In genomic region chr7:19107142-19107391, GRCh38 we compare ENCODE assay signal across 10 cellular contexts. TPM values are rescaled to one million over a fixed set of nuclear protein-coding genes. Genes with fewer than 3 reads are reported as not detected.
DNase-seq lines count a peak whose midpoint lies in the region; ATAC-seq and TF ChIP-seq lines count a peak whose summit lies in the region.
"Had no signal": no experiment of that assay in that cellular context is flagged by ENCODE, and none has a peak within 500 bp of the region (broad histone marks: within the 10 kb centered on the region; RNA-seq: fewer than 3 reads in every experiment).

No MANE protein-coding gene starts in this region.

- H3K4me1 ChIP-seq in A673 (ENCODE audit: insufficient read depth, low read length, poor library complexity, severe bottlenecking) (peaks cover 25% of the 10 kb centered on the region), PC-3 (ENCODE audit: insufficient read depth, low read length) (no peaks in the 10 kb centered on the region; the same call in 1 of the 2 replicates), neuronal stem cell (ENCODE audit: control insufficient read depth in 2 of 2, insufficient read depth in 1 of 2, low read depth in 1 of 2, low read length in 2 of 2) (peaks cover 3 to 9% of the 10 kb centered on the region in 2 donors)

- H3K4me3 ChIP-seq in A673 (ENCODE audit: low read depth, low read length, poor library complexity, severe bottlenecking) = peak overlapping the region; percentile 43
- peak overlapping the region; percentile 74 for H3K4me3 ChIP-seq in PC-3 (ENCODE audit: low read length)
- H3K4me3 ChIP-seq in fibroblast of mammary gland (ENCODE audit: control insufficient read depth, low read depth, low read length) = peak overlapping the region; percentile 67
- peak overlapping the region in 1 of 2 donors; percentile 38 for H3K4me3 ChIP-seq in neuronal stem cell (ENCODE audit: low read length in 2 of 2)

- H3K4ac ChIP-seq in neuronal stem cell (ENCODE audit: low read length) = no peak overlapping the region

- H3K9ac ChIP-seq in PC-3 (ENCODE audit: low read length) (no peak overlapping the region), neuronal stem cell (ENCODE audit: low read depth, low read length, poor library complexity) (no peak overlapping the region)

- CTCF ChIA-PET in A673 (lab: Charles Lee) = no interaction called here
- CTCF ChIA-PET in PC-3 (lab: Charles Lee) = no interaction called here

- H2BK120ac ChIP-seq in neuronal stem cell (ENCODE audit: low read depth, low read length) = no peak overlapping the region

- H3K18ac ChIP-seq in neuronal stem cell (ENCODE audit: low read length) = no peak overlapping the region

- H3F3A ChIP-seq in PC-3 (ENCODE audit: low read length, unreplicated experiment) = no peaks in the 10 kb centered on the region

- H3K23ac ChIP-seq in neuronal stem cell (ENCODE audit: low read depth, low read length, poor library complexity) = no peak overlapping the region

- H3K9me2 ChIP-seq in PC-3 (replicated peaks; ENCODE audit: low read length) = no peaks in the 10 kb centered on the region

- ATAC-seq in PC-3 (no peak), HG03342 (IDR thresholded peaks at IDR 0.05; ENCODE audit: unreplicated experiment) (no peak)
- ATAC-seq: naive thymus-derived CD8-positive, alpha-beta T cell had no signal

- POLR2A ChIA-PET in A673 (lab: Charles Lee; ENCODE audit: low non-redundant PET) (no interaction called here), PC-3 (lab: Charles Lee; ENCODE audit: unreplicated experiment) (no interaction called here)

- no peaks in the 10 kb centered on the region for H3K27me3 ChIP-seq in A673 (replicated peaks; ENCODE audit: insufficient read depth, low read depth, low read length, poor library complexity)
- no peaks in the 10 kb centered on the region for H3K27me3 ChIP-seq in PC-3 (ENCODE audit: low read length)
- peaks cover 44 to 83% (median 71%) of the 10 kb centered on the region in 3 experiments for H3K27me3 ChIP-seq in neuronal stem cell (ENCODE audit: control insufficient read depth in 3 of 3, insufficient read depth in 3 of 3, low read depth in 1 of 3, low read length in 3 of 3)

- no CpG with 5 or more reads among the region's 8 CpGs for WGBS in neuronal stem cell (ENCODE audit: extremely low coverage in 2 of 2, insufficient read length in 2 of 2, insufficient replicate concordance in 1 of 2), 2 donors

- H3K27ac ChIP-seq in A673 (ENCODE audit: low read depth, low read length, poor library complexity, severe bottlenecking) = no peak overlapping the region
- no peak overlapping the region for H3K27ac ChIP-seq in PC-3 (ENCODE audit: low read length)
- H3K27ac ChIP-seq in neuronal stem cell (replicated peaks; ENCODE audit: low read length) = no peak overlapping the region

- TF ChIP-seq CTCF in A673 (conservative IDR thresholded peaks at IDR 0.05; ENCODE audit: low read depth, low read length) = no peak
- TF ChIP-seq CTCF in PC-3 (conservative IDR thresholded peaks at IDR 0.05; ENCODE audit: low read depth, low read length) = no peak
- TF ChIP-seq CTCF in fibroblast of mammary gland (conservative IDR thresholded peaks at IDR 0.05; ENCODE audit: control insufficient read depth, insufficient read depth, low read depth, low read length) = no peak

- H4K20me1 ChIP-seq in PC-3 (ENCODE audit: low read length) = no peaks in the 10 kb centered on the region

- no peak overlapping the region for H2AK5ac ChIP-seq in neuronal stem cell (ENCODE audit: low read depth, low read length)

- intact Hi-C loops in A673 (cut with micrococcal nuclease; ENCODE audit: unreplicated experiment) = loop anchor here (5.0 kb wide), 2 partner anchors 215 to 320 kb away; no protein-coding TSS in a partner anchor
- intact Hi-C loops in PC-3 (cut with micrococcal nuclease) = no loop called here

- H3K36me3 ChIP-seq in A673 (ENCODE audit: insufficient read depth, low read length, poor library complexity, severe bottlenecking) = no peaks in the 10 kb centered on the region
- H3K36me3 ChIP-seq in PC-3 (ENCODE audit: low read depth, low read length) = no peaks in the 10 kb centered on the region
- no peaks in the 10 kb centered on the region for H3K36me3 ChIP-seq in neuronal stem cell (replicated peaks in 1 of 2; ENCODE audit: control insufficient read depth in 2 of 2, insufficient read depth in 2 of 2, low read length in 2 of 2)

- H2AFZ ChIP-seq in PC-3 (ENCODE audit: low read length) = peak overlapping the region; percentile 96
- H2AFZ ChIP-seq in neuronal stem cell (ENCODE audit: low read length) = peak overlapping the region; percentile 89

- H2BK15ac ChIP-seq in neuronal stem cell (ENCODE audit: low read length) = no peak overlapping the region

- no peak overlapping the region for H3K14ac ChIP-seq in neuronal stem cell (ENCODE audit: low read length)

- H3K9me3 ChIP-seq in A673 (ENCODE audit: low read depth, low read length, poor library complexity, severe bottlenecking) (no peaks in the 10 kb centered on the region), PC-3 (ENCODE audit: low read length) (no peaks in the 10 kb centered on the region), neuronal stem cell (replicated peaks in 1 of 2; ENCODE audit: control insufficient read depth in 2 of 2, insufficient read depth in 1 of 2, low read depth in 1 of 2, low read length in 2 of 2) (no peaks in the 10 kb centered on the region)

- peak overlapping the region; percentile 92 for H3K4me2 ChIP-seq in PC-3 (ENCODE audit: low read length)
- peak overlapping the region; percentile 48 for H3K4me2 ChIP-seq in neuronal stem cell (ENCODE audit: insufficient read depth, low read length, poor library complexity, severe bottlenecking)

- no peak overlapping the region for H2BK5ac ChIP-seq in neuronal stem cell (ENCODE audit: low read length)

- no peak overlapping the region for H2BK12ac ChIP-seq in neuronal stem cell (ENCODE audit: low read length)

- H3K79me1 ChIP-seq in neuronal stem cell (ENCODE audit: low read depth, low read length) = no peaks in the 10 kb centered on the region

- no TSS peak for BruUV-seq in A673 (replicated peaks; lab: Mats Ljungman, UMichigan)
- no TSS peak for BruUV-seq in PC-3 (replicated peaks; lab: Mats Ljungman, UMichigan)

- H4K8ac ChIP-seq in neuronal stem cell (ENCODE audit: low read depth, low read length) = no peak overlapping the region

- no peak overlapping the region for H4K91ac ChIP-seq in neuronal stem cell (ENCODE audit: low read depth, low read length, poor library complexity)

- DNase-seq in A673 (ENCODE audit: low spot score) (no peak), PC-3 (no peak), fibroblast of mammary gland (ENCODE audit: low read depth) (no peak), neuronal stem cell (ENCODE audit: low spot score) (no peak), LoVo (ENCODE audit: low spot score) (no peak), DMS79 treated with DMSO at 0.1 percent for 48 hours (lab: John Stamatoyannopoulos, UW) (no peak)
- DNase-seq in effector CD8-positive, alpha-beta T cell (lab: John Stamatoyannopoulos, UW) = no peak
- DNase-seq: naive thymus-derived CD8-positive, alpha-beta T cell had no signal

- H3K79me2 ChIP-seq in PC-3 (ENCODE audit: low read length) = no peaks in the 10 kb centered on the region

RNA-seq across cellular contexts. Expression of gene TWIST1, which starts 10.4 kb away (rescaled TPM):
- total RNA-seq in A673 (2021) (37.6 and 41.6 TPM in 2 replicates), PC-3 (2014; rRNA removed) (15.7 and 22.3 TPM in 2 replicates)
- 0.20 TPM for polyA plus RNA-seq in neuronal stem cell (2013, experiment 1 of 2)
- polyA plus RNA-seq in neuronal stem cell (2013, experiment 2 of 2) = 0.22 TPM
- total RNA-seq: naive thymus-derived CD8-positive, alpha-beta T cell; OCI-LY7 had no signal
- polyA plus RNA-seq: naive thymus-derived CD8-positive, alpha-beta T cell had no signal

RNA-seq across cellular contexts. Expression of gene FERD3L, which starts 38.2 kb away (rescaled TPM):
- total RNA-seq in A673 (2021) (not detected in 2 replicates), PC-3 (2014; rRNA removed) (not detected in 2 replicates)
- polyA plus RNA-seq in neuronal stem cell (2013, experiment 1 of 2) = not detected
- not detected for polyA plus RNA-seq in neuronal stem cell (2013, experiment 2 of 2)
- total RNA-seq: naive thymus-derived CD8-positive, alpha-beta T cell; OCI-LY7 had no signal
- polyA plus RNA-seq: naive thymus-derived CD8-positive, alpha-beta T cell had no signal
